ENCODE assay signal across 13 cellular contexts in the genomic region with DNA sequence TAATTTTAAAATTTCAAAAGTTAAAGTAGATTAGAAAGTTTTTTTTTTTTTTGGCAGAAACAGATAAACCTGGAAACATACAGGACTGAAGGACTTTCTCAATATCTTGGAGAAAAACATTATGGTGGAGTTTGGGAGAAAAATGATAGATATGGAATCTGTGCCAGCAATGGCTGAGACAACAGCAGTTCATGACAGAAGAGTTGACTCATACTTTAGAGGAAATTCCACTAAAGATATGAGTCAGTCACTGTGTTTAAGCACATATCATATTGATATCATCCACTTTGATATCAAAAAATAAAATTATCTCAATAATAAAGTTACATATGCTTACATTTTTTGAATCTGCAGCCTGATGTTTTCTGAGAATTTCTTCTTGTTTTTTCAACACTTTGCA.
DNase-seq lines count a peak whose midpoint lies in the region; ATAC-seq and TF ChIP-seq lines count a peak whose summit lies in the region.
"Had no signal": no experiment of that assay in that cellular context is flagged by ENCODE, and none has a peak within 500 bp of the region (broad histone marks: within the 10 kb centered on the region; RNA-seq: fewer than 3 reads in every experiment).

No MANE protein-coding gene starts in this region.

- H3K27me3 Mint-ChIP-seq in activated naive CD4-positive, alpha-beta T cell treated with anti-CD3 and anti-CD28 coated beads, Interleukin-2, amount 50 U/mL, for 24 hours, result no peaks in the 10 kb centered on the region
- no peaks in the 10 kb centered on the region for H3K27me3 Mint-ChIP-seq in activated CD4-positive, alpha-beta memory T cell treated with anti-CD3 and anti-CD28 coated beads for 36 hours

- POLR2A ChIA-PET in activated CD4-positive, alpha-beta memory T cell treated with anti-CD3 and anti-CD28 coated beads for 36 hours (lab: Charles Lee), result no interaction called here

- H3K4me3 ChIP-seq in fibroblast of mammary gland (ENCODE audit: control insufficient read depth, low read depth, low read length), result no peak overlapping the region
- H3K4me3 ChIP-seq: left ventricle myocardium inferior, vagina had no signal

- H3K9me3 Mint-ChIP-seq in activated naive CD4-positive, alpha-beta T cell treated with anti-CD3 and anti-CD28 coated beads, Interleukin-2, amount 50 U/mL, for 24 hours, result no peaks in the 10 kb centered on the region
- H3K9me3 Mint-ChIP-seq in activated CD4-positive, alpha-beta memory T cell treated with anti-CD3 and anti-CD28 coated beads for 36 hours, result no peaks in the 10 kb centered on the region

- H3K27ac Mint-ChIP-seq in activated naive CD4-positive, alpha-beta T cell treated with anti-CD3 and anti-CD28 coated beads, Interleukin-2, amount 50 U/mL, for 24 hours, result peak overlapping the region; percentile 84
- peak overlapping the region; percentile 82 for H3K27ac Mint-ChIP-seq in activated CD4-positive, alpha-beta memory T cell treated with anti-CD3 and anti-CD28 coated beads for 36 hours

- CTCF ChIA-PET in activated CD4-positive, alpha-beta memory T cell treated with anti-CD3 and anti-CD28 coated beads for 36 hours (lab: Charles Lee), result interaction anchor here (1.4 to 1.5 kb wide), 2 partner anchors 10 to 16 kb away, joined by 5 to 6 read pairs; no protein-coding TSS in a partner anchor

- peak overlapping the region; percentile 80 for H3K4me3 Mint-ChIP-seq in activated naive CD4-positive, alpha-beta T cell treated with anti-CD3 and anti-CD28 coated beads, Interleukin-2, amount 50 U/mL, for 24 hours
- H3K4me3 Mint-ChIP-seq in activated CD4-positive, alpha-beta memory T cell treated with anti-CD3 and anti-CD28 coated beads for 36 hours, result no peak overlapping the region

- no peak for ATAC-seq in GM21528 (IDR thresholded peaks at IDR 0.05; ENCODE audit: low FRiP score, unreplicated experiment)
- ATAC-seq: Panc1 had no signal

- TF ChIP-seq CTCF in fibroblast of mammary gland (conservative IDR thresholded peaks at IDR 0.05; ENCODE audit: control insufficient read depth, insufficient read depth, low read depth, low read length), result no peak

- H3K4me1 Mint-ChIP-seq in activated naive CD4-positive, alpha-beta T cell treated with anti-CD3 and anti-CD28 coated beads, Interleukin-2, amount 50 U/mL, for 24 hours, result peaks cover 37% of the 10 kb centered on the region
- peaks cover 35% of the 10 kb centered on the region for H3K4me1 Mint-ChIP-seq in activated CD4-positive, alpha-beta memory T cell treated with anti-CD3 and anti-CD28 coated beads for 36 hours (ENCODE audit: low read depth)

- peaks cover 2% of the 10 kb centered on the region for H3K36me3 Mint-ChIP-seq in activated naive CD4-positive, alpha-beta T cell treated with anti-CD3 and anti-CD28 coated beads, Interleukin-2, amount 50 U/mL, for 24 hours
- no peaks in the 10 kb centered on the region for H3K36me3 Mint-ChIP-seq in activated CD4-positive, alpha-beta memory T cell treated with anti-CD3 and anti-CD28 coated beads for 36 hours

- no peak for DNase-seq in activated naive CD4-positive, alpha-beta T cell (lab: John Stamatoyannopoulos, UW)
- no peak for DNase-seq in activated CD4-positive, alpha-beta memory T cell treated with anti-CD3 and anti-CD28 coated beads for 36 hours
- DNase-seq in fibroblast of mammary gland (ENCODE audit: low read depth) (peak; percentile 54), OCI-M1 (lab: John Stamatoyannopoulos, UW) (no peak), SIG-M5 treated with dmso at 0.1 percent for 504 hours (lab: John Stamatoyannopoulos, UW; ENCODE audit: unreplicated experiment) (no peak), iPS-NIHi11 (ENCODE audit: low spot score) (no peak)
- DNase-seq: left ventricle myocardium inferior, MV-4-11, NCI-H748 treated with DMSO at 0.1 percent for 48 hours had no signal

- intact Hi-C loops in activated CD4-positive, alpha-beta memory T cell treated with anti-CD3 and anti-CD28 coated beads for 36 hours (cut with micrococcal nuclease), result loop anchor here (5.0 to 10.0 kb wide), 3 partner anchors 637 to 987 kb away; no protein-coding TSS in a partner anchor
